ENCODE assay signal across 34 cellular contexts in genomic region chrX:65195621-65196020, GRCh38.
A peak's percentile ranks its signal among the peaks of the same experiment; 100 is the strongest.
DNase-seq lines count a peak whose midpoint lies in the region; ATAC-seq and TF ChIP-seq lines count a peak whose summit lies in the region.
"Had no signal": no experiment of that assay in that cellular context is flagged by ENCODE, and none has a peak within 500 bp of the region (broad histone marks: within the 10 kb centered on the region; RNA-seq: fewer than 3 reads in every experiment).

No MANE protein-coding gene starts in this region.

- in situ Hi-C loops in Panc1 (cut with HindIII; ENCODE audit: low pct_unique_long_range_greater_than_20kb, low sequenced_read_pairs), result no loop called here

- no peaks in the 10 kb centered on the region for H4K20me1 ChIP-seq in neural progenitor cell (ENCODE audit: low read depth)
- H4K20me1 ChIP-seq in PC-9 (ENCODE audit: insufficient read depth), result no peaks in the 10 kb centered on the region

- no peaks in the 10 kb centered on the region for H3K9me2 ChIP-seq in PC-9 (ENCODE audit: insufficient read depth)

- H3K36me3 ChIP-seq in Panc1 (ENCODE audit: control insufficient read depth, insufficient read depth, low read length), result no peaks in the 10 kb centered on the region
- no peaks in the 10 kb centered on the region for H3K36me3 ChIP-seq in neural progenitor cell
- H3K36me3 ChIP-seq in effector memory CD4-positive, alpha-beta T cell (ENCODE audit: control insufficient read depth, insufficient read depth, low read length), result no peaks in the 10 kb centered on the region
- no peaks in the 10 kb centered on the region for H3K36me3 ChIP-seq in PC-9 (ENCODE audit: low read depth)
- H3K36me3 ChIP-seq: heart left ventricle, sigmoid colon had no signal

- H2AFZ ChIP-seq in neural progenitor cell (replicated peaks) (no peak overlapping the region), PC-9 (no peak overlapping the region)

- no peaks in the 10 kb centered on the region for H3K9me3 ChIP-seq in Panc1 (ENCODE audit: control insufficient read depth, insufficient read depth, low read depth, low read length)
- H3K9me3 ChIP-seq in neural progenitor cell (ENCODE audit: low read depth), result peaks cover 7% of the 10 kb centered on the region
- no peaks in the 10 kb centered on the region for H3K9me3 ChIP-seq in effector memory CD4-positive, alpha-beta T cell (ENCODE audit: control insufficient read depth, low read length)
- H3K9me3 ChIP-seq in PC-9 (ENCODE audit: insufficient read depth, low read depth), result no peaks in the 10 kb centered on the region
- H3K9me3 ChIP-seq: psoas muscle, sigmoid colon had no signal

- CTCF ChIA-PET in Panc1 (lab: Charles Lee), result no interaction called here
- CTCF ChIA-PET in PC-9 (lab: Charles Lee), result no interaction called here

- no peaks in the 10 kb centered on the region for H3K27me3 Mint-ChIP-seq in neural progenitor cell (ENCODE audit: insufficient read depth, low read depth)
- H3K27me3 Mint-ChIP-seq: activated CD4-positive, alpha-beta memory T cell treated with anti-CD3 and anti-CD28 coated beads, Interleukin-2, amount 10 ng/mL, durations not matched to agents 7 days and 5 days; activated T-helper 17 cell treated with anti-CD3 and anti-CD28 coated beads, Interleukin-2, amount 50 U/mL, for 72 hours; brain; type B pancreatic cell had no signal

- H3K36me3 Mint-ChIP-seq in neural progenitor cell, result no peaks in the 10 kb centered on the region
- H3K36me3 Mint-ChIP-seq: brain, type B pancreatic cell had no signal

- H3K4me2 ChIP-seq in neural progenitor cell (peak overlapping the region; percentile 65), PC-9 (no peak overlapping the region)

- H3K27ac ChIP-seq in Panc1 (ENCODE audit: low read length) (no peak overlapping the region), neural progenitor cell (no peak overlapping the region), PC-9 (no peak overlapping the region)
- no peak overlapping the region for H3K27ac ChIP-seq in effector memory CD4-positive, alpha-beta T cell (ENCODE audit: insufficient read depth, low read length, poor library complexity, severe bottlenecking)
- H3K27ac ChIP-seq: dorsolateral prefrontal cortex, heart left ventricle, psoas muscle, sigmoid colon had no signal

- peak; percentile 61 for ATAC-seq in Panc1
- peak; percentile 86 for ATAC-seq in left colon
- ATAC-seq: activated T-helper 17 cell treated with anti-CD3 and anti-CD28 coated beads, Interleukin-2, amount 50 U/mL, for 72 hours; heart left ventricle; psoas muscle had no signal

- BruUV-seq in Panc1 (replicated peaks; lab: Mats Ljungman, UMichigan), result no TSS peak
- no TSS peak for BruUV-seq in PC-9 (replicated peaks; lab: Mats Ljungman, UMichigan)

- H3K9ac ChIP-seq in neural progenitor cell, result no peak overlapping the region

- DNase-seq in ELF-1 (ENCODE audit: low read depth, low spot score), result peak; percentile 62
- no peak for DNase-seq in Panc1 (ENCODE audit: low read depth, low spot score)
- DNase-seq in left colon, result peak in 1 of 2 donors; percentile 37
- no peak for DNase-seq in neural progenitor cell (ENCODE audit: low spot score)
- no peak for DNase-seq in effector memory CD4-positive, alpha-beta T cell
- no peak for DNase-seq in PC-9
- DNase-seq in DMS153 treated with DMSO at 0.1 percent for 48 hours (lab: John Stamatoyannopoulos, UW; ENCODE audit: unreplicated experiment), result no peak
- DNase-seq in posterior vena cava (ENCODE audit: low spot score), result no peak
- DNase-seq: 8988T; activated CD4-positive, alpha-beta memory T cell treated with anti-CD3 and anti-CD28 coated beads, Interleukin-2, amount 10 ng/mL, durations not matched to agents 7 days and 5 days; activated naive CD4-positive, alpha-beta T cell treated with anti-CD3 and anti-CD28 coated beads, Interleukin-2, amount 50 U/mL, for 16 hours; C1 segment of cervical spinal cord; DMS79 treated with DMSO at 0.1 percent for 48 hours; dorsolateral prefrontal cortex; foreskin melanocyte; GF-D8; heart left ventricle; HFFc6; Kasumi-1; kidney glomerular epithelial cell; mesenchymal stem cell; MV-4-11; NCI-H1436; NCI-H2081; NCI-H226; NCI-H526 treated with DMSO at 0.1 percent for 48 hours; psoas muscle; Right ventricle myocardium superior; sigmoid colon; stimulated activated CD4-positive, alpha-beta T cell treated with anti-CD3 and anti-CD28 coated beads, Interleukin-4, amount 100 ng/mL, for 24 hours had no signal

- intact Hi-C loops in Panc1 (cut with micrococcal nuclease; ENCODE audit: unreplicated experiment) (loop anchor here (2.0 kb wide), 1 partner anchor 163 kb away; no protein-coding TSS in a partner anchor), left colon (cut with DNase I, micrococcal nuclease) (loop anchor here in 1 of 2 donors (10.0 kb wide), 1 partner anchor 161 kb away; the partner anchor contains the start of gene ZC3H12B), PC-9 (cut with micrococcal nuclease; ENCODE audit: unreplicated experiment) (no loop called here), posterior vena cava (cut with DNase I) (no loop called here)

- POLR2A ChIA-PET in Panc1 (lab: Charles Lee) (no interaction called here), PC-9 (lab: Charles Lee; ENCODE audit: unreplicated experiment) (no interaction called here)

- H3K4me3 ChIP-seq in Panc1 (ENCODE audit: low read depth in 2 of 2, low read length in 2 of 2), result no peak overlapping the region
- H3K4me3 ChIP-seq in neural progenitor cell, result no peak overlapping the region
- H3K4me3 ChIP-seq in effector memory CD4-positive, alpha-beta T cell (ENCODE audit: insufficient read depth, low read depth, low read length, poor library complexity, severe bottlenecking), result no peak overlapping the region
- no peak overlapping the region for H3K4me3 ChIP-seq in PC-9
- H3K4me3 ChIP-seq: dorsolateral prefrontal cortex, heart left ventricle, psoas muscle, sigmoid colon had no signal

- H3K27me3 ChIP-seq in Panc1 (ENCODE audit: control insufficient read depth, insufficient read depth, low read length) (no peaks in the 10 kb centered on the region), neural progenitor cell (no peaks in the 10 kb centered on the region), PC-9 (ENCODE audit: insufficient read depth, low read depth) (no peaks in the 10 kb centered on the region)
- H3K27me3 ChIP-seq in effector memory CD4-positive, alpha-beta T cell (replicated peaks; ENCODE audit: control insufficient read depth, insufficient read depth, low read length, poor library complexity, severe bottlenecking), result no peaks in the 10 kb centered on the region
- H3K27me3 ChIP-seq: sigmoid colon had no signal

- H3K4me1 Mint-ChIP-seq in neural progenitor cell, result peaks cover 11% of the 10 kb centered on the region
- H3K4me1 Mint-ChIP-seq: activated CD4-positive, alpha-beta memory T cell treated with anti-CD3 and anti-CD28 coated beads, Interleukin-2, amount 10 ng/mL, durations not matched to agents 7 days and 5 days; activated T-helper 17 cell treated with anti-CD3 and anti-CD28 coated beads, Interleukin-2, amount 50 U/mL, for 72 hours had no signal

- H3K4me1 ChIP-seq in Panc1 (ENCODE audit: control insufficient read depth, insufficient read depth, low read length) (peaks cover 12% of the 10 kb centered on the region), neural progenitor cell (peaks cover 14% of the 10 kb centered on the region), PC-9 (replicated peaks; ENCODE audit: insufficient read depth) (no peaks in the 10 kb centered on the region)
- H3K4me1 ChIP-seq in effector memory CD4-positive, alpha-beta T cell (ENCODE audit: control insufficient read depth, insufficient read depth, low read length, poor library complexity, severe bottlenecking), result no peaks in the 10 kb centered on the region
- H3K4me1 ChIP-seq: heart left ventricle, psoas muscle, sigmoid colon had no signal

- H3K9me3 Mint-ChIP-seq in neural progenitor cell, result peaks cover 9% of the 10 kb centered on the region
- H3K9me3 Mint-ChIP-seq: type B pancreatic cell had no signal

- no peak overlapping the region for H3K27ac Mint-ChIP-seq in neural progenitor cell
- H3K27ac Mint-ChIP-seq: activated CD4-positive, alpha-beta memory T cell treated with anti-CD3 and anti-CD28 coated beads, Interleukin-2, amount 10 ng/mL, durations not matched to agents 7 days and 5 days; activated T-helper 17 cell treated with anti-CD3 and anti-CD28 coated beads, Interleukin-2, amount 50 U/mL, for 72 hours; HFFc6; T-helper 2 cell treated with Interferon-gamma antibody and Interleukin-4, amounts not matched to agents 5 μg/mL and 100 μg/mL, for 36 hours; type B pancreatic cell had no signal

- H3F3A ChIP-seq in neural progenitor cell (ENCODE audit: low read depth) (peaks cover 14% of the 10 kb centered on the region), PC-9 (ENCODE audit: insufficient read depth, low read depth) (no peaks in the 10 kb centered on the region)

- H3K79me2 ChIP-seq in neural progenitor cell (ENCODE audit: low read depth) (no peaks in the 10 kb centered on the region), PC-9 (ENCODE audit: low read depth) (no peaks in the 10 kb centered on the region)

- TF ChIP-seq CTCF in Panc1 (IDR thresholded peaks at IDR 0.05) (no peak), neural progenitor cell (IDR thresholded peaks at IDR 0.05) (no peak), PC-9 (conservative IDR thresholded peaks at IDR 0.05) (no peak)

- H3K4me3 Mint-ChIP-seq in neural progenitor cell, result no peak overlapping the region
- H3K4me3 Mint-ChIP-seq: activated CD4-positive, alpha-beta memory T cell treated with anti-CD3 and anti-CD28 coated beads, Interleukin-2, amount 10 ng/mL, durations not matched to agents 7 days and 5 days; activated T-helper 17 cell treated with anti-CD3 and anti-CD28 coated beads, Interleukin-2, amount 50 U/mL, for 72 hours; brain; HFFc6; T-helper 2 cell treated with Interferon-gamma antibody and Interleukin-4, amounts not matched to agents 5 μg/mL and 100 μg/mL, for 36 hours; type B pancreatic cell had no signal
